1 cellular context compared by ENCODE assay signal in the genomic region with DNA sequence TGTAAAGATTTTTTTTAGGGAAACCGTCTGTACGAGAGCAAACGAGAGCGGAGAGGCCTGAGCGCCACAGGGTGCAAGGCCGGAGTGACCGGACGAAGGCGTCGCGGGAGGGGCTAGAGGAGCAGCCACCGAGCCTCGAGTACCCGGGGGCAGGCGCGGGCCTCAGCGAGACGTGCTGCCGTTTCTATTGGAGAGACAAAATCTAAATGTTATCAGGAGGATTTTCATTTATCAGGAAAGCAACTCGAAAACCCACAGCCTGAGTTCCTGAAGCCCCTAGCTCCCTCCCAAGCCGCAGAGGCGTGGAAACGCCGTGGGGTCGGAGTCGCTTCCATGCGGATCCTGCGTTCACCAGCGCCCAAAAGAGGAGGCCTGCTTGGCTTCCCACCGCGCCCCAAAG.
TF ChIP-seq lines count a peak whose summit lies in the region.

No MANE protein-coding gene starts in this region.

TF ChIP-seq in WTC11, 78 proteins besides CTCF, POLR2A, EP300 and RAD21 (continued from another document):
- TF ChIP-seq, protein P1, sequence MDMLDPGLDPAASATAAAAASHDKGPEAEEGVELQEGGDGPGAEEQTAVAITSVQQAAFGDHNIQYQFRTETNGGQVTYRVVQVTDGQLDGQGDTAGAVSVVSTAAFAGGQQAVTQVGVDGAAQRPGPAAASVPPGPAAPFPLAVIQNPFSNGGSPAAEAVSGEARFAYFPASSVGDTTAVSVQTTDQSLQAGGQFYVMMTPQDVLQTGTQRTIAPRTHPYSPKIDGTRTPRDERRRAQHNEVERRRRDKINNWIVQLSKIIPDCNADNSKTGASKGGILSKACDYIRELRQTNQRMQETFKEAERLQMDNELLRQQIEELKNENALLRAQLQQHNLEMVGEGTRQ (CRISPR knock-in tag; IDR thresholded peaks at IDR 0.05): no peak
- TF ChIP-seq TP53 (CRISPR knock-in tag; IDR thresholded peaks at IDR 0.05): no peak
- TF ChIP-seq, protein P2, sequence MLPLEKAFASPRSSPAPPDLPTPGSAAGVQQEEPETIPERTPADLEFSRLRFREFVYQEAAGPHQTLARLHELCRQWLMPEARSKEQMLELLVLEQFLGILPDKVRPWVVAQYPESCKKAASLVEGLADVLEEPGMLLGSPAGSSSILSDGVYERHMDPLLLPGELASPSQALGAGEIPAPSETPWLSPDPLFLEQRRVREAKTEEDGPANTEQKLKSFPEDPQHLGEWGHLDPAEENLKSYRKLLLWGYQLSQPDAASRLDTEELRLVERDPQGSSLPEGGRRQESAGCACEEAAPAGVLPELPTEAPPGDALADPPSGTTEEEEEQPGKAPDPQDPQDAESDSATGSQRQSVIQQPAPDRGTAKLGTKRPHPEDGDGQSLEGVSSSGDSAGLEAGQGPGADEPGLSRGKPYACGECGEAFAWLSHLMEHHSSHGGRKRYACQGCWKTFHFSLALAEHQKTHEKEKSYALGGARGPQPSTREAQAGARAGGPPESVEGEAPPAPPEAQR (CRISPR knock-in tag; IDR thresholded peaks at IDR 0.05): no peak
- no peak for TF ChIP-seq ZNF219 (CRISPR knock-in tag; IDR thresholded peaks at IDR 0.05; ENCODE audit: borderline replicate concordance)
- no peak for TF ChIP-seq MYBL2 (CRISPR knock-in tag; IDR thresholded peaks at IDR 0.05)
- no peak for TF ChIP-seq ZNF263 (CRISPR knock-in tag; IDR thresholded peaks at IDR 0.05; ENCODE audit: low read depth)
- TF ChIP-seq, protein P3, sequence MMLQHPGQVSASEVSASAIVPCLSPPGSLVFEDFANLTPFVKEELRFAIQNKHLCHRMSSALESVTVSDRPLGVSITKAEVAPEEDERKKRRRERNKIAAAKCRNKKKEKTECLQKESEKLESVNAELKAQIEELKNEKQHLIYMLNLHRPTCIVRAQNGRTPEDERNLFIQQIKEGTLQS (CRISPR knock-in tag; conservative IDR thresholded peaks at IDR 0.05): no peak
- no peak for TF ChIP-seq CBFB (CRISPR knock-in tag; IDR thresholded peaks at IDR 0.05; ENCODE audit: low read depth)
- TF ChIP-seq, protein P4, sequence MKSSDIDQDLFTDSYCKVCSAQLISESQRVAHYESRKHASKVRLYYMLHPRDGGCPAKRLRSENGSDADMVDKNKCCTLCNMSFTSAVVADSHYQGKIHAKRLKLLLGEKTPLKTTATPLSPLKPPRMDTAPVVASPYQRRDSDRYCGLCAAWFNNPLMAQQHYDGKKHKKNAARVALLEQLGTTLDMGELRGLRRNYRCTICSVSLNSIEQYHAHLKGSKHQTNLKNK (CRISPR knock-in tag; IDR thresholded peaks at IDR 0.05): no peak
- TF ChIP-seq NFE2L1 (CRISPR knock-in tag; IDR thresholded peaks at IDR 0.05): no peak
- no peak for TF ChIP-seq GABPB1 (CRISPR knock-in tag; IDR thresholded peaks at IDR 0.05)
